Comparison of ENCODE assay signal across 17 cellular contexts in the genomic region with DNA sequence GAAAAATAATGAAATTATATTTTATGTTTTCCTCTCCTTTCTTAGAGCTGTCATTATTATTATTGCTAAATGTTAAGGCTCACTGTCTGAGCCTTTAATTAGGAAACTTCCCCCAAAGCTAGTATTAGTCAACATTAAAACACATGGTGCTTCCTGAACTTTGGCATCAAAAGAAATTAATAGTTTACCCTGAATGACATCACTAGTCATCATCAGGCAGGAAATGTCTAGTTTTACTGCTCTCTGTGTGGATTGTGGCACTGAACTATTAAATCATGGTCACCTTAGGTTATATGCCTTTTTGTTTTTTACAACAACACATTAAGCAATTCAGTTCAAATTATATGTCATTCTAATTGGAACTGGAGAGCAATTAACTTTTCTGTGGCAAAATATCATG.
"Had no signal": no experiment of that assay in that cellular context is flagged by ENCODE, and none has a peak within 500 bp of the region (broad histone marks: within the 10 kb centered on the region; RNA-seq: fewer than 3 reads in every experiment).

No MANE protein-coding gene starts in this region.

- H3K27me3 ChIP-seq: gastrocnemius medialis, suprapubic skin had no signal

- H3K36me3 Mint-ChIP-seq: type B pancreatic cell had no signal

- ATAC-seq: activated T-helper 17 cell treated with anti-CD3 and anti-CD28 coated beads, Interleukin-2, amount 50 U/mL, for 72 hours; gastrocnemius medialis; stimulated activated naive CD8-positive, alpha-beta T cell treated with anti-CD3 and anti-CD28 coated beads, Interleukin-15, Interleukin-2, amounts not matched to agents 100 U/mL and 50 U/mL, for 24 hours had no signal

- H3K27ac Mint-ChIP-seq: activated CD4-positive, alpha-beta T cell treated with anti-CD3 and anti-CD28 coated beads, Interleukin-2, amount 10 ng/mL, durations not matched to agents 7 days and 5 days; activated naive CD4-positive, alpha-beta T cell treated with anti-CD3 and anti-CD28 coated beads for 36 hours; activated T-helper 17 cell treated with anti-CD3 and anti-CD28 coated beads, Interleukin-2, amount 50 U/mL, for 72 hours; type B pancreatic cell had no signal

- H3K36me3 ChIP-seq: gastrocnemius medialis, suprapubic skin had no signal

- H3K4me3 Mint-ChIP-seq: activated CD4-positive, alpha-beta T cell treated with anti-CD3 and anti-CD28 coated beads, Interleukin-2, amount 10 ng/mL, durations not matched to agents 7 days and 5 days; activated naive CD4-positive, alpha-beta T cell treated with anti-CD3 and anti-CD28 coated beads for 36 hours; activated T-helper 17 cell treated with anti-CD3 and anti-CD28 coated beads, Interleukin-2, amount 50 U/mL, for 72 hours; central memory CD8-positive, alpha-beta T cell; neural crest cell; type B pancreatic cell had no signal

- H3K4me1 ChIP-seq: gastrocnemius medialis, suprapubic skin had no signal

- H3K9me3 ChIP-seq: gastrocnemius medialis, suprapubic skin had no signal

- H3K9me3 Mint-ChIP-seq: activated CD4-positive, alpha-beta T cell treated with anti-CD3 and anti-CD28 coated beads, Interleukin-2, amount 10 ng/mL, durations not matched to agents 7 days and 5 days; activated naive CD4-positive, alpha-beta T cell treated with anti-CD3 and anti-CD28 coated beads for 36 hours; activated T-helper 17 cell treated with anti-CD3 and anti-CD28 coated beads, Interleukin-2, amount 50 U/mL, for 72 hours; neural crest cell; type B pancreatic cell had no signal

- H3K27me3 Mint-ChIP-seq: activated CD4-positive, alpha-beta T cell treated with anti-CD3 and anti-CD28 coated beads, Interleukin-2, amount 10 ng/mL, durations not matched to agents 7 days and 5 days; activated T-helper 17 cell treated with anti-CD3 and anti-CD28 coated beads, Interleukin-2, amount 50 U/mL, for 72 hours; central memory CD8-positive, alpha-beta T cell; type B pancreatic cell had no signal

- DNase-seq: activated CD4-positive, alpha-beta T cell treated with anti-CD3 and anti-CD28 coated beads, Interleukin-2, amount 10 ng/mL, durations not matched to agents 7 days and 5 days; activated CD4-positive, CD25-positive, alpha-beta regulatory T cell; activated CD8-positive, alpha-beta memory T cell treated with anti-CD3 and anti-CD28 coated beads for 24 hours; activated naive CD4-positive, alpha-beta T cell treated with anti-CD3 and anti-CD28 coated beads for 36 hours; activated T-cell treated with anti-CD3 and anti-CD28 coated beads for 4 hours; effector memory CD4-positive, alpha-beta T cell; gastrocnemius medialis; kidney; stimulated activated CD4-positive, alpha-beta T cell treated with anti-CD3 and anti-CD28 coated beads, Interleukin-2, amount 100 ng/mL, for 48 hours; stimulated activated naive CD8-positive, alpha-beta T cell treated with anti-CD3 and anti-CD28 coated beads, Interleukin-15, Interleukin-2, amounts not matched to agents 100 U/mL and 50 U/mL, for 24 hours; T-helper 2 cell had no signal

- H3K4me3 ChIP-seq: gastrocnemius medialis, suprapubic skin had no signal

- H3K27ac ChIP-seq: epithelial cell of prostate, gastrocnemius medialis, suprapubic skin had no signal

- H3K4me1 Mint-ChIP-seq: activated CD4-positive, alpha-beta T cell treated with anti-CD3 and anti-CD28 coated beads, Interleukin-2, amount 10 ng/mL, durations not matched to agents 7 days and 5 days; activated T-helper 17 cell treated with anti-CD3 and anti-CD28 coated beads, Interleukin-2, amount 50 U/mL, for 72 hours; central memory CD8-positive, alpha-beta T cell; neural crest cell had no signal
